ENCODE assay signal across 17 cellular contexts in genomic region chr3:67033091-67033490, GRCh38. TPM values are rescaled to one million over a fixed set of nuclear protein-coding genes. Genes with fewer than 3 reads are reported as not detected.
A peak's percentile ranks its signal among the peaks of the same experiment; 100 is the strongest.
DNase-seq lines count a peak whose midpoint lies in the region; FAIRE-seq and TF ChIP-seq lines count a peak whose summit lies in the region.
"Had no signal": no experiment of that assay in that cellular context is flagged by ENCODE, and none has a peak within 500 bp of the region (broad histone marks: within the 10 kb centered on the region; RNA-seq: fewer than 3 reads in every experiment).

No MANE protein-coding gene starts in this region.

- H3K4me3 ChIP-seq in Karpas-422 (ENCODE audit: low read length): no peak overlapping the region
- H3K4me3 ChIP-seq in bronchial epithelial cell (ENCODE audit: low read depth, low read length): no peak overlapping the region
- H3K4me3 ChIP-seq: BLaER1 treated with 17β-estradiol and CSF1 and Interleukin-3, amounts not matched to agents 10 nM and 100 nM had no signal

- H3K27ac ChIP-seq in Karpas-422 (ENCODE audit: low read length): no peak overlapping the region
- H3K27ac ChIP-seq: BLaER1 treated with 17β-estradiol and CSF1 and Interleukin-3, amounts not matched to agents 10 nM and 100 nM; HL-60 had no signal

- peak overlapping the region; percentile 54 for H3K27ac Mint-ChIP-seq in progenitor cell of endocrine pancreas
- H3K27ac Mint-ChIP-seq: CD4-positive, CD25-positive, alpha-beta regulatory T cell had no signal

- FAIRE-seq in bronchial epithelial cell (lab: Jason Lieb, UNC): peak; percentile 73
- FAIRE-seq: GM12891, GM19239, H54 had no signal

- H3K4me1 Mint-ChIP-seq in progenitor cell of endocrine pancreas (ENCODE audit: low read depth): peaks cover 27% of the 10 kb centered on the region

- TF ChIP-seq CTCF in bronchial epithelial cell (IDR thresholded peaks at IDR 0.05; ENCODE audit: insufficient read depth, low read length, severe bottlenecking) (no peak), progenitor cell of endocrine pancreas (IDR thresholded peaks at IDR 0.05; ENCODE audit: unreplicated experiment) (no peak), GM13977 (IDR thresholded peaks at IDR 0.05; ENCODE audit: extremely low read depth, insufficient read depth, missing control alignments) (no peak)

- peaks cover 4% of the 10 kb centered on the region for H3K9me3 Mint-ChIP-seq in progenitor cell of endocrine pancreas (ENCODE audit: low read depth)
- H3K9me3 Mint-ChIP-seq: CD4-positive, CD25-positive, alpha-beta regulatory T cell had no signal

- no peaks in the 10 kb centered on the region for H4K20me1 ChIP-seq in Karpas-422 (ENCODE audit: insufficient read depth, low read depth, low read length)
- H4K20me1 ChIP-seq: BLaER1 treated with 17β-estradiol and CSF1 and Interleukin-3, amounts not matched to agents 10 nM and 100 nM had no signal

- peaks cover 43% of the 10 kb centered on the region for H3K4me1 ChIP-seq in Karpas-422 (ENCODE audit: low read length)

- in situ Hi-C loops in GM13977 (cut with MboI; ENCODE audit: low pct_unique_long_range_greater_than_20kb, low sequenced_read_pairs, unreplicated experiment): no loop called here

- H3K4me3 Mint-ChIP-seq in progenitor cell of endocrine pancreas (ENCODE audit: low read depth): no peak overlapping the region
- H3K4me3 Mint-ChIP-seq: CD4-positive, CD25-positive, alpha-beta regulatory T cell had no signal

- no peaks in the 10 kb centered on the region for H3K9me2 ChIP-seq in Karpas-422 (replicated peaks; ENCODE audit: insufficient read depth, low read length)

- H3K36me3 ChIP-seq in Karpas-422 (ENCODE audit: insufficient read depth, low read length) (no peaks in the 10 kb centered on the region), bronchial epithelial cell (ENCODE audit: control insufficient read depth, insufficient read depth, low read length) (no peaks in the 10 kb centered on the region)
- H3K36me3 ChIP-seq: BLaER1 treated with 17β-estradiol and CSF1 and Interleukin-3, amounts not matched to agents 10 nM and 100 nM had no signal

- no peaks in the 10 kb centered on the region for H3K27me3 Mint-ChIP-seq in progenitor cell of endocrine pancreas
- H3K27me3 Mint-ChIP-seq: CD4-positive, CD25-positive, alpha-beta regulatory T cell had no signal

- H3K9me3 ChIP-seq in Karpas-422 (ENCODE audit: low read length): no peaks in the 10 kb centered on the region
- H3K9me3 ChIP-seq: BLaER1 treated with 17β-estradiol and CSF1 and Interleukin-3, amounts not matched to agents 10 nM and 100 nM had no signal

- no peaks in the 10 kb centered on the region for H3K79me2 ChIP-seq in Karpas-422 (ENCODE audit: low read length)

- no peaks in the 10 kb centered on the region for H3K27me3 ChIP-seq in Karpas-422 (ENCODE audit: low read length)
- H3K27me3 ChIP-seq in bronchial epithelial cell (ENCODE audit: control insufficient read depth, insufficient read depth, low read length): no peaks in the 10 kb centered on the region
- H3K27me3 ChIP-seq: BLaER1 treated with 17β-estradiol and CSF1 and Interleukin-3, amounts not matched to agents 10 nM and 100 nM had no signal

- H2AFZ ChIP-seq in Karpas-422 (ENCODE audit: low read length): peak overlapping the region; percentile 12; the same call in 1 of the 2 replicates

- H3K36me3 Mint-ChIP-seq in progenitor cell of endocrine pancreas (ENCODE audit: insufficient read depth): no peaks in the 10 kb centered on the region

- H3K4me2 ChIP-seq in Karpas-422 (ENCODE audit: low read depth, low read length, poor library complexity, severe bottlenecking): no peak overlapping the region
- H3K4me2 ChIP-seq: BLaER1 treated with 17β-estradiol and CSF1 and Interleukin-3, amounts not matched to agents 10 nM and 100 nM had no signal

- DNase-seq in NCI-H2227 treated with DMSO at 0.1 percent for 48 hours (lab: John Stamatoyannopoulos, UW) (peak; percentile 3), NCI-H2227 (lab: John Stamatoyannopoulos, UW; ENCODE audit: unreplicated experiment) (no peak), Karpas-422 (no peak), bronchial epithelial cell (ENCODE audit: low read depth) (no peak), progenitor cell of endocrine pancreas (ENCODE audit: low spot score, unreplicated experiment) (no peak), GM13977 (ENCODE audit: low spot score) (no peak), HT-29 (ENCODE audit: low spot score) (no peak), hepatic stellate cell (ENCODE audit: low spot score) (no peak)
- DNase-seq: 8988T; AML-193; CD4-positive, CD25-positive, alpha-beta regulatory T cell; DMS53 had no signal

- no peak overlapping the region for H3K9ac ChIP-seq in Karpas-422 (ENCODE audit: low read length)
- H3K9ac ChIP-seq: BLaER1 treated with 17β-estradiol and CSF1 and Interleukin-3, amounts not matched to agents 10 nM and 100 nM had no signal

RNA-seq across cellular contexts. Expression of gene KBTBD8, which starts 35.0 kb away (rescaled TPM):
- 22.7 and 79.9 TPM in 2 replicates for total RNA-seq in Karpas-422 (2014; rRNA removed; shearing (Covaris generic); ENCODE audit: low replicate concordance)
- total RNA-seq in bronchial epithelial cell: 1.6 and 2.0 TPM in 2 replicates
- 5.8 and 6.1 TPM in 2 replicates for total RNA-seq in progenitor cell of endocrine pancreas
- 0.33 and 0.89 TPM in 2 replicates for total RNA-seq in HT-29 (2014; rRNA removed; shearing (Covaris generic))
